8 cellular contexts compared by ENCODE assay signal in the genomic region with DNA sequence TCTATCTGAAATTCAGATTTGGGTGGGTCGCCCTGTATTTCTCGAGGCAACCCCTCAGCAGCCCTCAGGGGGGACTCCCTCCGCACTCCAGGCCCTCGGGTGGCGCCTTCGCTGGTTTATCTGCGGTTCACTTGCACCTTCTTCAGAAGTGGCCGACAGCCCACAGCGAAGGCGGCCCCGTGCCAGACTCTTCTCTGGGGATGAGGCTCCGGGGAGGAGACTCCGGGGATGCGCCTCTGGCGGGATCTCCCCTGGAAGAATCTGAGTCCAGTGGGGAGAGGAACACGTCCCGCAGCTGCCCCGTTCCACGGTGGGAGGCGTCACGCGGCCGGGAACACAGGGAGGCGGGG.
DNase-seq lines count a peak whose midpoint lies in the region; ATAC-seq, FAIRE-seq and TF ChIP-seq lines count a peak whose summit lies in the region.

No MANE protein-coding gene starts in this region.

- WGBS in A549 (ENCODE audit: missing lambda C conversion rate) = 19% methylated on average over 6 of the region's 24 CpGs
- WGBS in upper lobe of left lung, 2 donors = 4 to 5% methylated on average over 11 to 24 of the region's 24 CpGs

- no peaks in the 10 kb centered on the region for H3K9me3 Mint-ChIP-seq in naive thymus-derived CD4-positive, alpha-beta T cell

- TF ChIP-seq POLR2A in A549 (IDR thresholded peaks at IDR 0.05; ENCODE audit: low read length) (no peak), endothelial cell of umbilical vein (IDR thresholded peaks at IDR 0.05; ENCODE audit: low read depth, low read length) (no peak), upper lobe of left lung (IDR thresholded peaks at IDR 0.05) (no peak)

- DNase-seq in A549 (ENCODE audit: low read depth in 1 of 2, low spot score in 1 of 2) (peak; percentile 32 to 62), WERI-Rb-1 (peak; percentile 41), endothelial cell of umbilical vein (ENCODE audit: low read depth, low spot score) (no peak), upper lobe of left lung (no peak), NCI-H1436 treated with DMSO at 0.1 percent for 48 hours (lab: John Stamatoyannopoulos, UW) (no peak)
- DNase-seq in naive thymus-derived CD4-positive, alpha-beta T cell = peak in 3 of 9 donors; percentile 2 to 14 (median 11)

- CTCF ChIA-PET in A549 (lab: Yijun Ruan, JAX) (interaction anchor here (0.6 to 3.9 kb wide), 49 partner anchors 10 to 1516 kb away, joined by 3 to 41 read pairs (median 3); a partner anchor contains a TSS), endothelial cell of umbilical vein (lab: Charles Lee) (interaction anchor here (0.6 to 6.9 kb wide), 41 partner anchors 9 to 1593 kb away, joined by 3 to 192 read pairs (median 4); a partner anchor contains a TSS)
- CTCF ChIA-PET in naive thymus-derived CD4-positive, alpha-beta T cell (lab: Charles Lee) = interaction anchor here (1.0 to 2.2 kb wide), 7 partner anchors 8 to 1129 kb away, joined by 3 to 16 read pairs (median 4); a partner anchor contains a TSS

- peak overlapping the region; percentile 25 to 85 (median 74) for H3K4me3 Mint-ChIP-seq in naive thymus-derived CD4-positive, alpha-beta T cell

- no peaks in the 10 kb centered on the region for H3K79me2 ChIP-seq in endothelial cell of umbilical vein (ENCODE audit: control insufficient read depth, insufficient read depth, low read length)

- H3K27ac Mint-ChIP-seq in naive thymus-derived CD4-positive, alpha-beta T cell = no peak overlapping the region

- H3K27me3 ChIP-seq in WERI-Rb-1 (ENCODE audit: insufficient read depth, low read depth, severe bottlenecking) (no peaks in the 10 kb centered on the region), endothelial cell of umbilical vein (ENCODE audit: control insufficient read depth in 2 of 2, insufficient read depth in 2 of 2, low read length in 2 of 2) (peaks cover 0 to 2% of the 10 kb centered on the region in 2 experiments), upper lobe of left lung (no peaks in the 10 kb centered on the region)
- no peaks in the 10 kb centered on the region for H3K27me3 ChIP-seq in naive thymus-derived CD4-positive, alpha-beta T cell (ENCODE audit: control insufficient read depth in 2 of 2, insufficient read depth in 2 of 2, low read length in 2 of 2)

- no peaks in the 10 kb centered on the region for H3K9me3 ChIP-seq in A549
- no peaks in the 10 kb centered on the region for H3K9me3 ChIP-seq in WERI-Rb-1 (ENCODE audit: severe bottlenecking)
- no peaks in the 10 kb centered on the region for H3K9me3 ChIP-seq in endothelial cell of umbilical vein (replicated peaks; ENCODE audit: control insufficient read depth, insufficient read depth, low read length)
- no peaks in the 10 kb centered on the region for H3K9me3 ChIP-seq in naive thymus-derived CD4-positive, alpha-beta T cell (ENCODE audit: control insufficient read depth in 2 of 3, low read length in 3 of 3)
- H3K9me3 ChIP-seq in upper lobe of left lung = no peaks in the 10 kb centered on the region

- no peak for TF ChIP-seq RAD21 in A549 (conservative IDR thresholded peaks at IDR 0.05 in 1 of 2, IDR thresholded peaks at IDR 0.05 in 1 of 2)

- H3K4me1 ChIP-seq in A549 = no peaks in the 10 kb centered on the region
- H3K4me1 ChIP-seq in endothelial cell of umbilical vein (ENCODE audit: control insufficient read depth, extremely low read depth, insufficient read depth, low read length) = no peaks in the 10 kb centered on the region
- no peaks in the 10 kb centered on the region for H3K4me1 ChIP-seq in naive thymus-derived CD4-positive, alpha-beta T cell (ENCODE audit: control insufficient read depth in 2 of 2, insufficient read depth in 2 of 2, low read length in 2 of 2)
- peaks cover 4 to 14% (median 6%) of the 10 kb centered on the region in 4 donors for H3K4me1 ChIP-seq in upper lobe of left lung

- no peaks in the 10 kb centered on the region for H3K36me3 ChIP-seq in WERI-Rb-1
- no peaks in the 10 kb centered on the region for H3K36me3 ChIP-seq in endothelial cell of umbilical vein (ENCODE audit: control insufficient read depth in 2 of 2, extremely low read depth in 1 of 2, insufficient read depth in 2 of 2, low read length in 2 of 2)
- H3K36me3 ChIP-seq in naive thymus-derived CD4-positive, alpha-beta T cell (ENCODE audit: control insufficient read depth in 2 of 3, insufficient read depth in 3 of 3, low read length in 3 of 3) = no peaks in the 10 kb centered on the region
- no peaks in the 10 kb centered on the region for H3K36me3 ChIP-seq in upper lobe of left lung

- no peak for TF ChIP-seq CTCF in A549 (IDR thresholded peaks at IDR 0.05)
- no peak for TF ChIP-seq CTCF in WERI-Rb-1 (IDR thresholded peaks at IDR 0.05; ENCODE audit: low read depth, low read length)
- no peak for TF ChIP-seq CTCF in endothelial cell of umbilical vein (IDR thresholded peaks at IDR 0.05; ENCODE audit: extremely low read depth in 1 of 2, insufficient read depth in 1 of 2, low read depth in 1 of 2, low read length in 2 of 2)
- no peak for TF ChIP-seq CTCF in upper lobe of left lung (IDR thresholded peaks at IDR 0.05)

- H3K27ac ChIP-seq in A549 = peak overlapping the region; percentile 82 to 95
- H3K27ac ChIP-seq in WERI-Rb-1 = peak overlapping the region; percentile 37; the same call in 1 of the 2 replicates
- H3K27ac ChIP-seq in endothelial cell of umbilical vein (ENCODE audit: insufficient read depth, low read depth, low read length) = no peak overlapping the region
- no peak overlapping the region for H3K27ac ChIP-seq in naive thymus-derived CD4-positive, alpha-beta T cell (ENCODE audit: low read depth, low read length)
- H3K27ac ChIP-seq in upper lobe of left lung = peak overlapping the region in 1 of 4 donors; percentile 83

- POLR2A ChIA-PET in A549 (lab: Yijun Ruan, JAX) (interaction anchor here (0.7 to 1.5 kb wide), 7 partner anchors 23 to 1128 kb away, joined by 3 to 18 read pairs (median 5); a partner anchor contains a TSS), endothelial cell of umbilical vein (lab: Charles Lee) (interaction anchor here (0.7 to 1.0 kb wide), 3 partner anchors 65 to 112 kb away, joined by 4 to 6 read pairs (median 6); no protein-coding TSS in a partner anchor)
- POLR2A ChIA-PET in naive thymus-derived CD4-positive, alpha-beta T cell (lab: Charles Lee) = interaction anchor here (1.0 to 1.4 kb wide), 2 partner anchors 63 to 65 kb away, joined by 5 to 6 read pairs; no protein-coding TSS in a partner anchor

- H4K20me1 ChIP-seq in endothelial cell of umbilical vein (replicated peaks; ENCODE audit: control insufficient read depth, extremely low read depth, insufficient read depth, low read length) = no peaks in the 10 kb centered on the region

- intact Hi-C loops in endothelial cell of umbilical vein (cut with micrococcal nuclease) = loop anchor here (1.0 kb wide), 7 partner anchors 64 to 1128 kb away; a partner anchor contains a TSS
- intact Hi-C loops in naive thymus-derived CD4-positive, alpha-beta T cell (cut with micrococcal nuclease) = loop anchor here (1.0 to 10.0 kb wide), 15 partner anchors 32 to 1585 kb away; a partner anchor contains a TSS

- dilution Hi-C loops in endothelial cell of umbilical vein (cut with MboI; ENCODE audit: extremely low pct_ligation_motif_present, low sequenced_read_pairs) = no loop called here

- TF ChIP-seq EP300 in A549 (IDR thresholded peaks at IDR 0.05) (no peak), upper lobe of left lung (IDR thresholded peaks at IDR 0.05) (no peak)

- no peaks in the 10 kb centered on the region for H3K36me3 Mint-ChIP-seq in naive thymus-derived CD4-positive, alpha-beta T cell

- H3K4me3 ChIP-seq in A549 (peak overlapping the region; percentile 62), WERI-Rb-1 (ENCODE audit: low read depth, low read length) (peak overlapping the region; percentile 50), endothelial cell of umbilical vein (replicated peaks in 1 of 3; ENCODE audit: insufficient read depth in 1 of 3, low read depth in 1 of 3, low read length in 3 of 3) (peak overlapping the region; percentile 33 to 64 (median 38)), upper lobe of left lung (peak overlapping the region; percentile 49 to 65 (median 59))
- H3K4me3 ChIP-seq in naive thymus-derived CD4-positive, alpha-beta T cell (ENCODE audit: low read length) = peak overlapping the region; percentile 62

- H3K9me1 ChIP-seq in endothelial cell of umbilical vein (replicated peaks; ENCODE audit: control insufficient read depth, extremely low read depth, insufficient read depth, low read length) = no peaks in the 10 kb centered on the region

- peak overlapping the region; percentile 99 for H2AFZ ChIP-seq in endothelial cell of umbilical vein (ENCODE audit: low read depth, low read length)

- H3K4me1 Mint-ChIP-seq in naive thymus-derived CD4-positive, alpha-beta T cell = peaks cover 0 to 4% (median 3%) of the 10 kb centered on the region in 7 donors

- FAIRE-seq in A549 (lab: Jason Lieb, UNC) = no peak
- FAIRE-seq in endothelial cell of umbilical vein (lab: Jason Lieb, UNC) = no peak

- ATAC-seq in A549 = peak; percentile 73 to 80
- ATAC-seq in GM19035 (IDR thresholded peaks at IDR 0.05; ENCODE audit: unreplicated experiment) = peak; percentile 35
- peak; percentile 60 for ATAC-seq in HG03159 (IDR thresholded peaks at IDR 0.05; ENCODE audit: unreplicated experiment)
- peak; percentile 43 for ATAC-seq in naive thymus-derived CD4-positive, alpha-beta T cell
- ATAC-seq in upper lobe of left lung (ENCODE audit: low FRiP score in 2 of 2) = peak in 1 of 2 donors; percentile 62

- peak overlapping the region; percentile 43 for H3K9ac ChIP-seq in endothelial cell of umbilical vein (replicated peaks; ENCODE audit: extremely low read depth, insufficient read depth, low read length)

- H3K4me2 ChIP-seq in A549 (peak overlapping the region; percentile 78), endothelial cell of umbilical vein (ENCODE audit: insufficient read depth, low read length) (peak overlapping the region; percentile 61)

- no TSS peak for BruUV-seq in endothelial cell of umbilical vein (replicated peaks; lab: Mats Ljungman, UMichigan)

- peaks cover 0 to 13% (median 0%) of the 10 kb centered on the region in 5 donors for H3K27me3 Mint-ChIP-seq in naive thymus-derived CD4-positive, alpha-beta T cell

TF ChIP-seq in A549, 52 proteins besides CTCF, POLR2A, EP300 and RAD21 (continues in another document):
- TF ChIP-seq CHD2 (IDR thresholded peaks at IDR 0.05; ENCODE audit: low read length, partially characterized antibody) (no peak), JUN (IDR thresholded peaks at IDR 0.05) (no peak), BHLHE40 (IDR thresholded peaks at IDR 0.05; ENCODE audit: low read depth, low read length) (no peak), EHF (CRISPR knock-in tag; IDR thresholded peaks at IDR 0.05) (no peak), SREBF2 (IDR thresholded peaks at IDR 0.05) (no peak), FOSB (CRISPR knock-in tag; IDR thresholded peaks at IDR 0.05) (no peak)

TF ChIP-seq in endothelial cell of umbilical vein, 7 proteins besides CTCF, POLR2A, EP300 and RAD21 (continues in another document):
- TF ChIP-seq, protein P1, sequence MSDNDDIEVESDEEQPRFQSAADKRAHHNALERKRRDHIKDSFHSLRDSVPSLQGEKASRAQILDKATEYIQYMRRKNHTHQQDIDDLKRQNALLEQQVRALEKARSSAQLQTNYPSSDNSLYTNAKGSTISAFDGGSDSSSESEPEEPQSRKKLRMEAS (IDR thresholded peaks at IDR 0.05; ENCODE audit: insufficient read depth, insufficient read length) = no peak
- TF ChIP-seq FOS (IDR thresholded peaks at IDR 0.05; ENCODE audit: borderline replicate concordance, insufficient read depth, low read length) (no peak), EZH2 (IDR thresholded peaks at IDR 0.05; ENCODE audit: borderline replicate concordance, low read depth, low read length, severe bottlenecking) (no peak)

Comparison
In these comparisons a context has a peak if more than half of its experiments do, and no peak if none do; other contexts are left out.
1. DNase-seq: peak in A549 (2 of 2) and WERI-Rb-1 (single experiment); none in endothelial cell of umbilical vein (single experiment), upper lobe of left lung (0 of 2) and NCI-H1436 treated with DMSO at 0.1 percent for 48 hours (single experiment).
2. H3K27ac ChIP-seq: peak in A549 (2 of 2) and WERI-Rb-1 (single experiment); none in endothelial cell of umbilical vein (single experiment) and naive thymus-derived CD4-positive, alpha-beta T cell (single experiment).
3. Peak in every context shown above with its lines, with median percentiles within 50 percentile points of each other: H3K4me3 ChIP-seq.